Comparison of ENCODE assay signal across 8 cellular contexts in genomic region chr19:43446746-43447489, GRCh38. TPM values are rescaled to one million over a fixed set of nuclear protein-coding genes. Genes with fewer than 3 reads are reported as not detected.
DNase-seq lines count a peak whose midpoint lies in the region; ATAC-seq and TF ChIP-seq lines count a peak whose summit lies in the region.

No MANE protein-coding gene starts in this region.

- intact Hi-C loops in activated CD4-positive, alpha-beta T cell treated with anti-CD3 and anti-CD28 coated beads for 36 hours (cut with DNase I, micrococcal nuclease): loop anchor here (1.0 to 10.0 kb wide), 8 partner anchors 28 to 368 kb away; partner anchors contain the start of gene PHLDB3 (in 1 of the 2)
- intact Hi-C loops in left lung (cut with DNase I): loop anchor here (5.0 to 10.0 kb wide), 2 partner anchors 70 to 78 kb away; partner anchors contain the start of gene ETHE1 (in 1 of the 2)

- ATAC-seq in GM21825 (IDR thresholded peaks at IDR 0.05; ENCODE audit: unreplicated experiment) (peak; percentile 63), left lung (peak; percentile 95)
- peak; percentile 81 for ATAC-seq in activated CD4-positive, alpha-beta T cell treated with anti-CD3 and anti-CD28 coated beads for 36 hours

- DNase-seq in AG10803 (ENCODE audit: low read depth) (peak; percentile 68), NCI-H345 treated with DMSO at 0.1 percent for 48 hours (lab: John Stamatoyannopoulos, UW; ENCODE audit: unreplicated experiment) (peak; percentile 33), cerebellum (ENCODE audit: low spot score) (peak; percentile 74), left lung (peak; percentile 82 to 92), NCI-H1048 (lab: John Stamatoyannopoulos, UW) (no peak)
- peak; percentile 90 for DNase-seq in activated CD4-positive, alpha-beta T cell treated with anti-CD3 and anti-CD28 coated beads for 36 hours
- peak; percentile 60 to 65 for DNase-seq in stimulated activated CD4-positive, alpha-beta T cell treated with anti-CD3 and anti-CD28 coated beads, Interleukin-4, amount 100 ng/mL, for 48 hours (ENCODE audit: low read depth in 2 of 2)

- no peak overlapping the region for H3K4me3 Mint-ChIP-seq in activated CD4-positive, alpha-beta T cell treated with anti-CD3 and anti-CD28 coated beads for 36 hours

- H3K27ac ChIP-seq in left lung: no peak overlapping the region

- H3K27ac Mint-ChIP-seq in activated CD4-positive, alpha-beta T cell treated with anti-CD3 and anti-CD28 coated beads for 36 hours: no peak overlapping the region

- POLR2A ChIA-PET in activated CD4-positive, alpha-beta T cell treated with anti-CD3 and anti-CD28 coated beads for 36 hours (lab: Charles Lee): interaction anchor here (0.6 to 1.1 kb wide), 4 partner anchors 57 to 76 kb away, joined by 3 to 9 read pairs (median 4); partner anchors contain the start of gene PHLDB3

- CTCF ChIA-PET in activated CD4-positive, alpha-beta T cell treated with anti-CD3 and anti-CD28 coated beads for 36 hours (lab: Charles Lee): interaction anchor here (0.6 to 6.6 kb wide), 32 partner anchors 12 to 374 kb away, joined by 3 to 184 read pairs (median 4); partner anchors contain the start of genes IRGQ, LYPD3, PHLDB3 and PINLYP

- TF ChIP-seq CTCF in AG10803 (conservative IDR thresholded peaks at IDR 0.05; ENCODE audit: low read length) (peak; percentile 97), left lung (IDR thresholded peaks at IDR 0.05) (peak; percentile 81 to 97)

- H3K4me3 ChIP-seq in AG10803 (ENCODE audit: low read length) (no peak overlapping the region), left lung (no peak overlapping the region)

- H3K36me3 ChIP-seq in left lung: no peaks in the 10 kb centered on the region

- H3K36me3 Mint-ChIP-seq in activated CD4-positive, alpha-beta T cell treated with anti-CD3 and anti-CD28 coated beads for 36 hours (ENCODE audit: low read depth): no peaks in the 10 kb centered on the region

- no peaks in the 10 kb centered on the region for H3K27me3 Mint-ChIP-seq in activated CD4-positive, alpha-beta T cell treated with anti-CD3 and anti-CD28 coated beads for 36 hours

- H3K9me3 Mint-ChIP-seq in activated CD4-positive, alpha-beta T cell treated with anti-CD3 and anti-CD28 coated beads for 36 hours (ENCODE audit: low read depth): peaks cover 2% of the 10 kb centered on the region

- no peaks in the 10 kb centered on the region for H3K9me3 ChIP-seq in left lung

- H3K4me1 Mint-ChIP-seq in activated CD4-positive, alpha-beta T cell treated with anti-CD3 and anti-CD28 coated beads for 36 hours: peaks cover 27% of the 10 kb centered on the region

- H3K4me1 ChIP-seq in left lung: peaks cover 0 to 13% of the 10 kb centered on the region in 2 donors

- H3K27me3 ChIP-seq in left lung: no peaks in the 10 kb centered on the region

RNA-seq across cellular contexts. Expression of gene LYPD3, which starts 18.5 kb away (rescaled TPM):
- total RNA-seq in activated CD4-positive, alpha-beta T cell treated with anti-CD3 and anti-CD28 coated beads for 36 hours: 1 to 10 TPM; 2.1 to 3.1 TPM
- total RNA-seq in cerebellum (not detected), left lung (1 to 10 TPM in 1 of 2 donors, under 1 TPM in 1; 0.73 to 1.1 TPM)

RNA-seq across cellular contexts. Expression of gene TEX101, which starts 32.2 kb away (rescaled TPM):
- not detected for total RNA-seq in activated CD4-positive, alpha-beta T cell treated with anti-CD3 and anti-CD28 coated beads for 36 hours
- total RNA-seq in cerebellum: not detected
- total RNA-seq in left lung: not detected

RNA-seq across cellular contexts. Expression of gene PHLDB3, which starts 57.6 kb away (rescaled TPM):
- total RNA-seq in activated CD4-positive, alpha-beta T cell treated with anti-CD3 and anti-CD28 coated beads for 36 hours: 10 to 100 TPM; 14.7 to 17.8 TPM
- total RNA-seq in cerebellum (5.0 TPM), left lung (1 to 10 TPM; 4.5 to 8.3 TPM)
